In genomic region chr3:140617135-140617534, GRCh38 we compare ENCODE assay signal across 33 cellular contexts.
"Had no signal": no experiment of that assay in that cellular context is flagged by ENCODE, and none has a peak within 500 bp of the region (broad histone marks: within the 10 kb centered on the region; RNA-seq: fewer than 3 reads in every experiment).

No MANE protein-coding gene starts in this region.

- DNase-seq: activated CD4-positive, alpha-beta memory T cell treated with anti-CD3 and anti-CD28 coated beads, Interleukin-2, amount 10 ng/mL, durations not matched to agents 7 days and 5 days; activated CD4-positive, alpha-beta T cell treated with anti-CD3 and anti-CD28 coated beads for 1 hour; activated CD4-positive, alpha-beta T cell treated with anti-CD3 and anti-CD28 coated beads for 36 hours; activated CD4-positive, alpha-beta T cell treated with anti-CD3 and anti-CD28 coated beads for 48 hours; activated CD4-positive, alpha-beta T cell treated with anti-CD3 and anti-CD28 coated beads, Interleukin-2, amount 10 ng/mL, durations not matched to agents 7 days and 5 days; activated CD4-positive, alpha-beta T cell treated with anti-CD3 and anti-CD28 coated beads, Interleukin-2, amount 50 U/mL, for 48 hours; activated CD4-positive, CD25-positive, alpha-beta regulatory T cell; activated CD8-positive, alpha-beta memory T cell treated with anti-CD3 and anti-CD28 coated beads for 24 hours; activated CD8-positive, alpha-beta memory T cell treated with anti-CD3 and anti-CD28 coated beads, Interleukin-2, amount 10 ng/mL, durations not matched to agents 7 days and 5 days; activated CD8-positive, alpha-beta memory T cell treated with anti-CD3 and anti-CD28 coated beads, Interleukin-2, amount 50 U/mL, for 48 hours; activated CD8-positive, alpha-beta T cell treated with anti-CD3 and anti-CD28 coated beads, Interleukin-2, amount 10 ng/mL, durations not matched to agents 7 days and 5 days; activated effector memory CD4-positive, alpha-beta T cell treated with anti-CD3 and anti-CD28 coated beads, Interleukin-2, amount 50 U/mL, for 16 hours; activated gamma-delta T cell treated with Interleukin-2 at 50 U/mL for 16 hours; activated naive CD4-positive, alpha-beta T cell; activated naive CD4-positive, alpha-beta T cell treated with anti-CD3 and anti-CD28 coated beads for 36 hours; activated naive CD4-positive, alpha-beta T cell treated with anti-CD3 and anti-CD28 coated beads, Interleukin-2, amount 50 U/mL, for 16 hours; activated naive CD8-positive, alpha-beta T cell treated with anti-CD3 and anti-CD28 coated beads for 36 hours; activated T-cell treated with anti-CD3 and anti-CD28 coated beads, Interleukin-2, amount 50 U/mL, for 1 hour; activated T-cell treated with anti-CD3 and anti-CD28 coated beads, Interleukin-2, amount 50 U/mL, for 4 hours; activated T-cell treated with anti-CD3 and anti-CD28 coated beads, Interleukin-2, amount 50 U/mL, for 72 hours; adrenal gland; amniotic stem cell; aorta; body of pancreas; brain microvascular endothelial cell; central memory CD4-positive, alpha-beta T cell; T-helper 17 cell; WERI-Rb-1 had no signal

- H3K27ac ChIP-seq: adrenal gland, body of pancreas, brain microvascular endothelial cell, breast epithelium, WERI-Rb-1 had no signal

- H3K4me3 ChIP-seq: adrenal gland, body of pancreas, breast epithelium had no signal

- H3K9me3 ChIP-seq: body of pancreas had no signal

- H3K4me1 ChIP-seq: adrenal gland, body of pancreas, breast epithelium had no signal

- ATAC-seq: activated CD4-positive, alpha-beta T cell treated with anti-CD3 and anti-CD28 coated beads for 36 hours; activated CD4-positive, CD25-positive, alpha-beta regulatory T cell treated with anti-CD3 and anti-CD28 coated beads, Interleukin-2, amount 50 U/mL, for 24 hours; activated CD8-positive, alpha-beta memory T cell treated with anti-CD3 and anti-CD28 coated beads, Interleukin-2, amount 10 ng/mL, durations not matched to agents 7 days and 5 days; activated CD8-positive, alpha-beta T cell treated with anti-CD3 and anti-CD28 coated beads, Interleukin-2, amount 10 ng/mL, durations not matched to agents 7 days and 5 days; activated naive CD4-positive, alpha-beta T cell treated with anti-CD3 and anti-CD28 coated beads, Interleukin-2, amount 50 U/mL, for 72 hours; activated T-cell treated with anti-CD3 and anti-CD28 coated beads, Interleukin-2, amount 50 U/mL, for 4 hours; activated T-cell treated with anti-CD3 and anti-CD28 coated beads, Interleukin-2, amount 50 U/mL, for 72 hours; activated T-helper 17 cell treated with anti-CD3 and anti-CD28 coated beads, Interleukin-2, amount 50 U/mL, for 72 hours; body of pancreas; T-helper 17 cell; WTC11 had no signal

- H3K27me3 ChIP-seq: adrenal gland, body of pancreas, brain microvascular endothelial cell, breast epithelium had no signal

- H3K36me3 ChIP-seq: adrenal gland, brain microvascular endothelial cell, breast epithelium, WERI-Rb-1 had no signal
